10 cellular contexts compared by ENCODE assay signal in the genomic region with DNA sequence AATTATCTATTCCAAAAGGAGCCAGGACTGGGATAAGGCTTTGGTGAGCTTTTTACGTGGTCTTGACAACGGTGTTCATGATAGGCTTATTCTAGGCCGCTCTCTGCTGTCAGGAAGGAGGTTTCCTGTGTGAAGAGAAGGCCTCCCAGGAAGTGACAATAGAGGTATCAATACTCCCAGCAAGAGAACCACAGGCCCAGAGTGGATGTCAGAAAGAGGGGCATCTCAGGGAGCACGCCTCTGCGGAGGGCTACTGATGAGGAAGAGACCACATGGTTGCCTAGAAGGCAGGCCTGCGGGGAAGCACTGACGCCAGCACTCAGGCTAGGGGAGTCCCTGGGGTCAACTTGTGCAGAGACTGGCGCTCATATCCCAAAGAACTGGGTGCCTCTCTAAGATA.
DNase-seq lines count a peak whose midpoint lies in the region; ATAC-seq and TF ChIP-seq lines count a peak whose summit lies in the region.
"Had no signal": no experiment of that assay in that cellular context is flagged by ENCODE, and none has a peak within 500 bp of the region (broad histone marks: within the 10 kb centered on the region; RNA-seq: fewer than 3 reads in every experiment).

No MANE protein-coding gene starts in this region.

- H4K20me1 ChIP-seq in GM23248 (ENCODE audit: insufficient read depth): no peaks in the 10 kb centered on the region; the same call in 1 of the 2 replicates

- POLR2A ChIA-PET in naive thymus-derived CD8-positive, alpha-beta T cell (lab: Charles Lee): interaction anchor here (0.6 to 33.5 kb wide), 10 partner anchors 10 to 61 kb away, joined by 3 to 613 read pairs (median 12); partner anchors contain the start of gene ITPKB

- TF ChIP-seq CTCF in transverse colon (IDR thresholded peaks at IDR 0.05): no peak

- peaks cover 25% of the 10 kb centered on the region for H3K36me3 Mint-ChIP-seq in activated naive CD8-positive, alpha-beta T cell treated with anti-CD3 and anti-CD28 coated beads, Interleukin-2, amount 50 U/mL, for 24 hours (ENCODE audit: low read depth)
- peaks cover 0 to 30% (median under 1%) of the 10 kb centered on the region in 3 donors for H3K36me3 Mint-ChIP-seq in naive thymus-derived CD8-positive, alpha-beta T cell

- H3K4me3 ChIP-seq in right cardiac atrium (ENCODE audit: low read length) (no peak overlapping the region), transverse colon (no peak overlapping the region), GM23248 (no peak overlapping the region)

- intact Hi-C loops in right cardiac atrium (cut with DNase I): no loop called here
- intact Hi-C loops in Right ventricle myocardium superior (cut with DNase I): no loop called here
- intact Hi-C loops in transverse colon (cut with DNase I; ENCODE audit: low total_unique reads): no loop called here

- in situ Hi-C loops in transverse colon (cut with MboI; ENCODE audit: low pct_ligation_motif_present in 1 of 4, low pct_unique_long_range_greater_than_20kb in 1 of 4, low sequenced_read_pairs in 3 of 4) (no loop called here), GM23248 (cut with MboI) (no loop called here)

- H3F3A ChIP-seq in GM23248 (ENCODE audit: insufficient read depth): peaks cover 24% of the 10 kb centered on the region

- peaks cover 41% of the 10 kb centered on the region for H3K4me1 ChIP-seq in right cardiac atrium (ENCODE audit: control insufficient read depth, insufficient read depth, low read length)
- peaks cover 52 to 92% (median 57%) of the 10 kb centered on the region in 4 donors for H3K4me1 ChIP-seq in transverse colon
- peaks cover 19% of the 10 kb centered on the region for H3K4me1 ChIP-seq in GM23248 (ENCODE audit: insufficient read depth)
- H3K4me1 ChIP-seq: BE2C had no signal

- H3K9me3 ChIP-seq in right cardiac atrium (ENCODE audit: control insufficient read depth, low read length): no peaks in the 10 kb centered on the region
- H3K9me3 ChIP-seq in transverse colon: no peaks in the 10 kb centered on the region
- H3K9me3 ChIP-seq in GM23248 (ENCODE audit: low read depth): no peaks in the 10 kb centered on the region
- H3K9me3 ChIP-seq: BE2C had no signal

- TF ChIP-seq POLR2A in transverse colon (IDR thresholded peaks at IDR 0.05): no peak

- no peak for ATAC-seq in right cardiac atrium
- ATAC-seq in Right ventricle myocardium superior (ENCODE audit: poor library complexity): no peak
- ATAC-seq in activated naive CD8-positive, alpha-beta T cell treated with anti-CD3 and anti-CD28 coated beads, Interleukin-2, amount 50 U/mL, for 24 hours: peak; percentile 60
- ATAC-seq in naive thymus-derived CD8-positive, alpha-beta T cell: peak in 1 of 2 donors; percentile 23

- no peaks in the 10 kb centered on the region for H3K27me3 ChIP-seq in right cardiac atrium (ENCODE audit: control insufficient read depth, insufficient read depth)
- no peaks in the 10 kb centered on the region for H3K27me3 ChIP-seq in transverse colon
- no peaks in the 10 kb centered on the region for H3K27me3 ChIP-seq in GM23248 (replicated peaks; ENCODE audit: insufficient read depth)
- H3K27me3 ChIP-seq: BE2C had no signal

- no peak overlapping the region for H3K9ac ChIP-seq in GM23248

- H2AFZ ChIP-seq in GM23248: no peak overlapping the region

- H3K36me3 ChIP-seq in transverse colon (no peaks in the 10 kb centered on the region), GM23248 (ENCODE audit: low read depth) (no peaks in the 10 kb centered on the region)
- H3K36me3 ChIP-seq: BE2C had no signal

- no peak for TF ChIP-seq EP300 in transverse colon (IDR thresholded peaks at IDR 0.05; ENCODE audit: low read depth)

- peaks cover 97% of the 10 kb centered on the region for H3K4me1 Mint-ChIP-seq in activated naive CD8-positive, alpha-beta T cell treated with anti-CD3 and anti-CD28 coated beads, Interleukin-2, amount 50 U/mL, for 24 hours
- H3K4me1 Mint-ChIP-seq in naive thymus-derived CD8-positive, alpha-beta T cell: peaks cover 68 to 99% (median 98%) of the 10 kb centered on the region in 4 donors

- peak overlapping the region; percentile 79 for H3K4me3 Mint-ChIP-seq in activated naive CD8-positive, alpha-beta T cell treated with anti-CD3 and anti-CD28 coated beads, Interleukin-2, amount 50 U/mL, for 24 hours
- peak overlapping the region; percentile 75 to 97 (median 88) for H3K4me3 Mint-ChIP-seq in naive thymus-derived CD8-positive, alpha-beta T cell

- peak overlapping the region; percentile 93 for H3K27ac ChIP-seq in right cardiac atrium (ENCODE audit: low read length)
- H3K27ac ChIP-seq in transverse colon: peak overlapping the region; percentile 85 to 89 (median 87)
- H3K27ac ChIP-seq in GM23248: no peak overlapping the region

- H3K9me2 ChIP-seq in GM23248 (ENCODE audit: insufficient read depth): no peaks in the 10 kb centered on the region

- H3K4me2 ChIP-seq in GM23248 (ENCODE audit: unreplicated experiment): no peak overlapping the region

- H3K27me3 Mint-ChIP-seq in activated naive CD8-positive, alpha-beta T cell treated with anti-CD3 and anti-CD28 coated beads, Interleukin-2, amount 50 U/mL, for 24 hours: peaks cover 2% of the 10 kb centered on the region
- no peaks in the 10 kb centered on the region for H3K27me3 Mint-ChIP-seq in naive thymus-derived CD8-positive, alpha-beta T cell

- H3K79me2 ChIP-seq in GM23248 (ENCODE audit: insufficient read depth): no peaks in the 10 kb centered on the region

- H3K27ac Mint-ChIP-seq in activated naive CD8-positive, alpha-beta T cell treated with anti-CD3 and anti-CD28 coated beads, Interleukin-2, amount 50 U/mL, for 24 hours: peak overlapping the region; percentile 97
- peak overlapping the region; percentile 99 to 100 (median 99) for H3K27ac Mint-ChIP-seq in naive thymus-derived CD8-positive, alpha-beta T cell

- 54% methylated on average over 8 of the region's 8 CpGs for WGBS in right cardiac atrium
- 75% methylated on average over 3 to 8 of the region's 8 CpGs for WGBS in transverse colon (ENCODE audit: low coverage in 1 of 2), 2 donors
- 96 to 97% methylated on average over 8 of the region's 8 CpGs for WGBS in GM23248 (ENCODE audit: low coverage in 1 of 2, low lambda C conversion rate in 2 of 2, missing lambda C conversion rate in 2 of 2), 2 experiments

- no peak for DNase-seq in right cardiac atrium
- no peak for DNase-seq in Right ventricle myocardium superior
- DNase-seq in activated naive CD8-positive, alpha-beta T cell treated with anti-CD3 and anti-CD28 coated beads, Interleukin-2, amount 50 U/mL, for 24 hours: peak; percentile 76
- peak in 7 of 10 donors; percentile 53 to 74 (median 58) for DNase-seq in naive thymus-derived CD8-positive, alpha-beta T cell
- no peak for DNase-seq in transverse colon
- no peak for DNase-seq in GM23248
- DNase-seq in NCI-H1092 treated with DMSO at 0.1 percent for 48 hours (lab: John Stamatoyannopoulos, UW): no peak
- DNase-seq in NCI-H510A (lab: John Stamatoyannopoulos, UW): no peak
- DNase-seq: BE2C, NCI-H1417 had no signal

- no peaks in the 10 kb centered on the region for H3K9me3 Mint-ChIP-seq in activated naive CD8-positive, alpha-beta T cell treated with anti-CD3 and anti-CD28 coated beads, Interleukin-2, amount 50 U/mL, for 24 hours
- no peaks in the 10 kb centered on the region for H3K9me3 Mint-ChIP-seq in naive thymus-derived CD8-positive, alpha-beta T cell

Comparison
In these comparisons a context has a peak if more than half of its experiments do, and no peak if none do; other contexts are left out.
1. DNase-seq: peak in activated naive CD8-positive, alpha-beta T cell treated with anti-CD3 and anti-CD28 coated beads, Interleukin-2, amount 50 U/mL, for 24 hours (single experiment) and naive thymus-derived CD8-positive, alpha-beta T cell (7 of 10); none in right cardiac atrium (0 of 3), Right ventricle myocardium superior (single experiment), transverse colon (single experiment), GM23248 (single experiment), NCI-H1092 treated with DMSO at 0.1 percent for 48 hours (single experiment) and NCI-H510A (single experiment).